Comparison of ENCODE assay signal across 24 cellular contexts in the genomic region with DNA sequence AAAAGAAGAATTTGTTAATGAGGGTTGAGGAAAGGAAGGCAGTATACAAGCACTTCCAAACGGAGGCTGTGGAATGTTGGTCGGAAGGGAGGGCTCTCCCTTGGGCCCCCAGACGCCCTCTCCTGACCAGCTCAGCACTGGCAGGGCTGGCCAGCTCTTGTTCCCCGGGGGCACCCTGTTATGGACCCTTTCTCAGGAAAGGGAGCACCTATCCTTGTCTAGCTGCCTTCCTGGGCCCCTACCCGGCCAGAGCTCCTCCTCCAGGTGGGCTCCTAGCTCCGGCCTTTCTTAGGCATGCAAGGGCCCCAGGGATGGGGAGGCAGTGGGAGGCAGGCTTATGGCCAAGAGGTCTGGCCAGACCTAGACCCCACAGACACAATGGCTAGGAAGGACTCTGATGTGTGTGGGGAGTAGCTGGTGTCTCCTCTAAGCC. TPM values are rescaled to one million over a fixed set of nuclear protein-coding genes. Genes with fewer than 3 reads are reported as not detected.
DNase-seq lines count a peak whose midpoint lies in the region; ATAC-seq and TF ChIP-seq lines count a peak whose summit lies in the region.
"Had no signal": no experiment of that assay in that cellular context is flagged by ENCODE, and none has a peak within 500 bp of the region (broad histone marks: within the 10 kb centered on the region; RNA-seq: fewer than 3 reads in every experiment).

No MANE protein-coding gene starts in this region.

- H3K9ac ChIP-seq in neural progenitor cell: no peak overlapping the region

- peaks cover 50% of the 10 kb centered on the region for H3K79me2 ChIP-seq in neural progenitor cell (ENCODE audit: low read depth)

- no peak for ATAC-seq in GM21619 (IDR thresholded peaks at IDR 0.05; ENCODE audit: unreplicated experiment)
- no peak for ATAC-seq in esophagus mucosa
- ATAC-seq: activated CD4-positive, alpha-beta T cell treated with anti-CD3 and anti-CD28 coated beads for 36 hours; activated naive CD8-positive, alpha-beta T cell treated with anti-CD3 and anti-CD28 coated beads, Interleukin-2, amount 50 U/mL, for 24 hours; left ventricle myocardium superior had no signal

- peaks cover 72% of the 10 kb centered on the region for H4K20me1 ChIP-seq in neural progenitor cell (ENCODE audit: low read depth)

- DNase-seq in H7 (peak; percentile 75), WERI-Rb-1 (no peak), iPS DF 6.9 (ENCODE audit: low read depth, low spot score) (no peak), neural progenitor cell (ENCODE audit: low spot score) (peak; percentile 83), iPS-NIHi11 (ENCODE audit: low spot score) (no peak), glomerular visceral epithelial cell (ENCODE audit: extremely low spot score) (no peak)
- DNase-seq: activated CD4-positive, alpha-beta T cell treated with anti-CD3 and anti-CD28 coated beads for 36 hours; activated naive CD8-positive, alpha-beta T cell treated with anti-CD3 and anti-CD28 coated beads, Interleukin-2, amount 50 U/mL, for 24 hours; CD8-positive, alpha-beta memory T cell; effector CD8-positive, alpha-beta T cell; head of caudate nucleus; left ventricle myocardium superior; NCI-H1417 treated with DMSO at 0.1 percent for 48 hours; NCI-H2171; NCI-H774; stimulated activated CD8-positive, alpha-beta memory T cell treated with anti-CD3 and anti-CD28 coated beads, Interleukin-4, amount 100 ng/mL, for 48 hours had no signal

- H3K4me1 Mint-ChIP-seq in neural progenitor cell: peaks cover 61% of the 10 kb centered on the region

- peaks cover 15% of the 10 kb centered on the region for H3K27me3 Mint-ChIP-seq in neural progenitor cell (ENCODE audit: insufficient read depth, low read depth)

- no peak overlapping the region for H3K27ac ChIP-seq in WERI-Rb-1
- H3K27ac ChIP-seq in iPS DF 6.9 (ENCODE audit: low read length): no peak overlapping the region
- H3K27ac ChIP-seq in neural progenitor cell: peak overlapping the region; percentile 28
- H3K27ac ChIP-seq: cardiac muscle cell, SK-N-MC, vagina had no signal

- H3F3A ChIP-seq in neural progenitor cell (ENCODE audit: low read depth): peaks cover 91% of the 10 kb centered on the region

- H3K4me3 ChIP-seq in H7 (ENCODE audit: insufficient read depth, low read depth, low read length): peak overlapping the region; percentile 80
- no peak overlapping the region for H3K4me3 ChIP-seq in WERI-Rb-1 (ENCODE audit: low read depth, low read length)
- peak overlapping the region; percentile 67; the same call in 1 of the 2 replicates for H3K4me3 ChIP-seq in iPS DF 6.9 (ENCODE audit: low read length)
- H3K4me3 ChIP-seq in neural progenitor cell: peak overlapping the region; percentile 85
- H3K4me3 ChIP-seq: SK-N-MC, vagina had no signal

- peak overlapping the region; percentile 65 for H3K27ac Mint-ChIP-seq in neural progenitor cell
- H3K27ac Mint-ChIP-seq: activated CD4-positive, alpha-beta T cell treated with anti-CD3 and anti-CD28 coated beads for 36 hours; activated naive CD8-positive, alpha-beta T cell treated with anti-CD3 and anti-CD28 coated beads, Interleukin-2, amount 50 U/mL, for 24 hours had no signal

- H3K4me2 ChIP-seq in neural progenitor cell: peak overlapping the region; percentile 86

- H3K9me3 Mint-ChIP-seq in neural progenitor cell: no peaks in the 10 kb centered on the region
- H3K9me3 Mint-ChIP-seq: activated naive CD8-positive, alpha-beta T cell treated with anti-CD3 and anti-CD28 coated beads, Interleukin-2, amount 50 U/mL, for 24 hours; CD8-positive, alpha-beta memory T cell had no signal

- H3K36me3 Mint-ChIP-seq in neural progenitor cell: peaks cover 5% of the 10 kb centered on the region
- H3K36me3 Mint-ChIP-seq: CD8-positive, alpha-beta memory T cell had no signal

- TF ChIP-seq CTCF in WERI-Rb-1 (IDR thresholded peaks at IDR 0.05; ENCODE audit: low read depth, low read length) (peak; percentile 64), neural progenitor cell (IDR thresholded peaks at IDR 0.05) (peak; percentile 56)

- H3K4me1 ChIP-seq in iPS DF 6.9 (ENCODE audit: control insufficient read depth, insufficient read depth, low read length): peaks cover 18% of the 10 kb centered on the region
- peaks cover 63% of the 10 kb centered on the region for H3K4me1 ChIP-seq in neural progenitor cell

- H3K27me3 ChIP-seq in H7 (ENCODE audit: control insufficient read depth, insufficient read depth, low read length) (peaks cover 16% of the 10 kb centered on the region), WERI-Rb-1 (ENCODE audit: insufficient read depth, low read depth, severe bottlenecking) (peaks cover 64% of the 10 kb centered on the region), iPS DF 6.9 (ENCODE audit: control insufficient read depth, insufficient read depth, low read length) (no peaks in the 10 kb centered on the region), neural progenitor cell (no peaks in the 10 kb centered on the region)

- peak overlapping the region; percentile 95 for H3K4me3 Mint-ChIP-seq in neural progenitor cell
- H3K4me3 Mint-ChIP-seq: activated CD4-positive, alpha-beta T cell treated with anti-CD3 and anti-CD28 coated beads for 36 hours had no signal

- H3K9me3 ChIP-seq in WERI-Rb-1 (ENCODE audit: severe bottlenecking) (no peaks in the 10 kb centered on the region), iPS DF 6.9 (ENCODE audit: control insufficient read depth, insufficient read depth, low read length) (no peaks in the 10 kb centered on the region), neural progenitor cell (ENCODE audit: low read depth) (no peaks in the 10 kb centered on the region)
- H3K9me3 ChIP-seq: HAP-1, vagina had no signal

- no peak overlapping the region for H2AFZ ChIP-seq in neural progenitor cell (replicated peaks)

- H3K36me3 ChIP-seq in H7 (replicated peaks; ENCODE audit: control insufficient read depth, insufficient read depth, low read length): no peaks in the 10 kb centered on the region
- no peaks in the 10 kb centered on the region for H3K36me3 ChIP-seq in WERI-Rb-1
- no peaks in the 10 kb centered on the region for H3K36me3 ChIP-seq in iPS DF 6.9 (ENCODE audit: control insufficient read depth, insufficient read depth, low read length)
- no peaks in the 10 kb centered on the region for H3K36me3 ChIP-seq in neural progenitor cell
- H3K36me3 ChIP-seq: cardiac muscle cell, HAP-1, vagina had no signal

- no CpG with 5 or more reads among the region's 6 CpGs for WGBS in iPS DF 6.9 (ENCODE audit: insufficient coverage, insufficient read length)

RNA-seq across cellular contexts. Expression of a gene that starts 0.9 kb away (rescaled TPM):
- 6.7 and 9.0 TPM in 2 replicates for total RNA-seq in H7 (2014; rRNA removed; shearing (Covaris generic))
- 13.9 and 25.7 TPM in 2 replicates for total RNA-seq in neural progenitor cell (ENCODE audit: low replicate concordance)
- total RNA-seq in esophagus mucosa: 2.1 TPM
- total RNA-seq: left ventricle myocardium superior, posterior vena cava, subcutaneous adipose tissue had no signal

RNA-seq across cellular contexts. Expression of a gene that starts 33.1 kb away (rescaled TPM):
- total RNA-seq in H7 (2014; rRNA removed; shearing (Covaris generic)): 19.4 and 25.1 TPM in 2 replicates
- total RNA-seq in neural progenitor cell (ENCODE audit: low replicate concordance) (15.0 and 79.0 TPM in 2 replicates), esophagus mucosa (6.1 TPM)
- total RNA-seq: cardiac muscle cell, left ventricle myocardium superior, posterior vena cava, subcutaneous adipose tissue, vagina had no signal

RNA-seq across cellular contexts. Expression of a gene that starts 49.5 kb away (rescaled TPM):
- total RNA-seq in H7 (2014; rRNA removed; shearing (Covaris generic)): 48.3 and 52.0 TPM in 2 replicates
- total RNA-seq in neural progenitor cell (ENCODE audit: low replicate concordance) (14.1 and 25.5 TPM in 2 replicates), esophagus mucosa (3.5 TPM)

Comparison
In these comparisons a context has a peak if more than half of its experiments do, and no peak if none do; other contexts are left out.
1. DNase-seq: peak in H7 (single experiment) and neural progenitor cell (single experiment); none in WERI-Rb-1 (single experiment), iPS DF 6.9 (single experiment), iPS-NIHi11 (single experiment) and glomerular visceral epithelial cell (single experiment).